In the genomic region with DNA sequence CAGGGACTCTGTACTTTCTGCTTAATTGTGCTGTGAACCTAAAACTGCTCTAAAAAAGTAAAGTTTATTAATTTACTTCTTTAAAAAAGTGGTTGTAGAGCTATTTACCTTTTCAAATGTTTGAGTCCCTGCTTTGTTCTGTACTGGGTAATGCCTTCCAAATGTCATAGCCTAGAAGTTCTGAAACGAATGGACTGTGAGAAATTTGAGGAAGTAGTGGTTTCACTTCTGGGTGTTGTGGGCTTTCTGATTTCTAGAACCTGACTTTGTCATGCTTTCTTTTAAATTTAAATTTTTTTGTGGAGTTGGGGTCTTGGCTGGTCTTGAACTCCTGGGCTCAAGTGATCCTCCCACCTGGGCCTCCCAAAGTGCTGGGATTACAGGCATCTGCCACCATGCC, we compare ENCODE assay signal across 8 cellular contexts. TPM values are rescaled to one million over a fixed set of nuclear protein-coding genes. Genes with fewer than 3 reads are reported as not detected.
DNase-seq lines count a peak whose midpoint lies in the region; ATAC-seq and TF ChIP-seq lines count a peak whose summit lies in the region.

No MANE protein-coding gene starts in this region.

- no peak for TF ChIP-seq CTCF in SK-N-SH (IDR thresholded peaks at IDR 0.05)
- TF ChIP-seq CTCF in MCF 10A (IDR thresholded peaks at IDR 0.05; ENCODE audit: unreplicated experiment): no peak

- H3K9me3 Mint-ChIP-seq in naive B cell (no peaks in the 10 kb centered on the region), MCF 10A (ENCODE audit: unreplicated experiment) (no peaks in the 10 kb centered on the region)

- peaks cover 77% of the 10 kb centered on the region for H3K79me2 ChIP-seq in Karpas-422 (ENCODE audit: low read length)
- peaks cover 71% of the 10 kb centered on the region for H3K79me2 ChIP-seq in SK-N-SH (ENCODE audit: insufficient read depth)
- peaks cover 89% of the 10 kb centered on the region for H3K79me2 ChIP-seq in GM23248 (ENCODE audit: insufficient read depth)

- H3K27ac Mint-ChIP-seq in naive B cell (peak overlapping the region in 4 of 6 donors; percentile 1 to 55 (median 43)), MCF 10A (ENCODE audit: low read depth, unreplicated experiment) (no peak overlapping the region)

- no peak for TF ChIP-seq EP300 in SK-N-SH (IDR thresholded peaks at IDR 0.05; ENCODE audit: borderline replicate concordance in 1 of 2, low read depth in 1 of 2, low read length in 1 of 2)

- H3K4me1 Mint-ChIP-seq in naive B cell (peaks cover 15 to 19% (median 18%) of the 10 kb centered on the region in 3 donors), MCF 10A (ENCODE audit: insufficient read depth, unreplicated experiment) (peaks cover 12% of the 10 kb centered on the region)

- CTCF ChIA-PET in SK-N-SH (lab: Yijun Ruan, JAX): interaction anchor here (0.7 kb wide), 1 partner anchor 23 kb away, joined by 4 read pairs; no protein-coding TSS in a partner anchor
- CTCF ChIA-PET in MCF 10A (lab: Yijun Ruan, JAX): no interaction called here

- H3K36me3 ChIP-seq in Karpas-422 (ENCODE audit: insufficient read depth, low read length) (peaks cover 66% of the 10 kb centered on the region), SK-N-SH (replicated peaks in 1 of 2; ENCODE audit: control insufficient read depth in 1 of 2, insufficient read depth in 2 of 2, low read length in 1 of 2) (peaks cover 57 to 59% of the 10 kb centered on the region in 2 experiments), GM23248 (ENCODE audit: low read depth) (peaks cover 30% of the 10 kb centered on the region)

- no peak overlapping the region for H3K4me2 ChIP-seq in Karpas-422 (ENCODE audit: low read depth, low read length, poor library complexity, severe bottlenecking)
- H3K4me2 ChIP-seq in SK-N-SH: no peak overlapping the region
- H3K4me2 ChIP-seq in GM23248 (ENCODE audit: unreplicated experiment): no peak overlapping the region

- no peak for TF ChIP-seq RAD21 in SK-N-SH (IDR thresholded peaks at IDR 0.05; ENCODE audit: low read length)

- H3F3A ChIP-seq in SK-N-SH (replicated peaks; ENCODE audit: insufficient read depth): peaks cover 11% of the 10 kb centered on the region
- H3F3A ChIP-seq in GM23248 (ENCODE audit: insufficient read depth): peaks cover 43% of the 10 kb centered on the region

- H4K20me1 ChIP-seq in Karpas-422 (ENCODE audit: insufficient read depth, low read depth, low read length) (peaks cover 14% of the 10 kb centered on the region), SK-N-SH (ENCODE audit: insufficient read depth) (peaks cover 12% of the 10 kb centered on the region; the same call in 1 of the 2 replicates), GM23248 (ENCODE audit: insufficient read depth) (no peaks in the 10 kb centered on the region)

- intact Hi-C loops in MCF 10A (cut with micrococcal nuclease): no loop called here

- peak overlapping the region in 3 of 8 donors; percentile 9 to 48 (median 13) for H3K4me3 Mint-ChIP-seq in naive B cell
- H3K4me3 Mint-ChIP-seq in MCF 10A (ENCODE audit: unreplicated experiment): no peak overlapping the region

- H3K27me3 Mint-ChIP-seq in naive B cell: no peaks in the 10 kb centered on the region
- no peaks in the 10 kb centered on the region for H3K27me3 Mint-ChIP-seq in MCF 10A (ENCODE audit: insufficient read depth, unreplicated experiment)

- H3K27me3 ChIP-seq in Karpas-422 (ENCODE audit: low read length): no peaks in the 10 kb centered on the region
- H3K27me3 ChIP-seq in SK-N-SH (ENCODE audit: insufficient read depth): no peaks in the 10 kb centered on the region
- H3K27me3 ChIP-seq in GM23248 (replicated peaks; ENCODE audit: insufficient read depth): no peaks in the 10 kb centered on the region

- POLR2A ChIA-PET in SK-N-SH (lab: Yijun Ruan, JAX) (no interaction called here), MCF 10A (lab: Yijun Ruan, JAX) (no interaction called here)

- H3K27ac ChIP-seq in Karpas-422 (ENCODE audit: low read length) (no peak overlapping the region), SK-N-SH (ENCODE audit: low read depth in 2 of 2, low read length in 1 of 2) (no peak overlapping the region), GM23248 (no peak overlapping the region)

- H2AFZ ChIP-seq in Karpas-422 (ENCODE audit: low read length) (no peak overlapping the region), SK-N-SH (ENCODE audit: low read depth) (no peak overlapping the region), GM23248 (no peak overlapping the region)

- H3K9me3 ChIP-seq in Karpas-422 (ENCODE audit: low read length) (no peaks in the 10 kb centered on the region), SK-N-SH (no peaks in the 10 kb centered on the region), GM23248 (ENCODE audit: low read depth) (no peaks in the 10 kb centered on the region)

- no peak overlapping the region for H3K4me3 ChIP-seq in Karpas-422 (ENCODE audit: low read length)
- H3K4me3 ChIP-seq in SK-N-SH (ENCODE audit: low read depth in 2 of 2, low read length in 1 of 2): no peak overlapping the region
- H3K4me3 ChIP-seq in GM23248: no peak overlapping the region

- H3K36me3 Mint-ChIP-seq in naive B cell (peaks cover 0 to 21% of the 10 kb centered on the region in 2 donors), MCF 10A (ENCODE audit: insufficient read depth, unreplicated experiment) (peaks cover 69% of the 10 kb centered on the region)

- H3K4me1 ChIP-seq in Karpas-422 (ENCODE audit: low read length) (peaks cover 29% of the 10 kb centered on the region), SK-N-SH (ENCODE audit: control insufficient read depth in 1 of 2, insufficient read depth in 2 of 2, low read depth in 1 of 2, low read length in 1 of 2) (peaks cover 0 to 13% of the 10 kb centered on the region in 2 experiments; a peak in 2 of 4 replicates), GM23248 (ENCODE audit: insufficient read depth) (peaks cover 33% of the 10 kb centered on the region)

- H3K9me2 ChIP-seq in Karpas-422 (replicated peaks; ENCODE audit: insufficient read depth, low read length) (no peaks in the 10 kb centered on the region), SK-N-SH (no peaks in the 10 kb centered on the region), GM23248 (ENCODE audit: insufficient read depth) (no peaks in the 10 kb centered on the region)

- ATAC-seq in GM18861 (IDR thresholded peaks at IDR 0.05; ENCODE audit: unreplicated experiment): peak; percentile 76
- peak; percentile 71 for ATAC-seq in HG02623 (IDR thresholded peaks at IDR 0.05; ENCODE audit: unreplicated experiment)
- peak; percentile 97 to 99 for ATAC-seq in naive B cell (ENCODE audit: low read depth in 2 of 2)

- 93% methylated on average over 1 of the region's 1 CpG for WGBS in SK-N-SH (ENCODE audit: low lambda C conversion rate)
- 58 to 68% methylated on average over 1 of the region's 1 CpG for WGBS in GM23248 (ENCODE audit: low coverage in 1 of 2, low lambda C conversion rate in 2 of 2, missing lambda C conversion rate in 2 of 2), 2 experiments

- no TSS peak for BruUV-seq in MCF 10A (replicated peaks; lab: Mats Ljungman, UMichigan)

- in situ Hi-C loops in GM23248 (cut with MboI): no loop called here

- no peak overlapping the region for H3K9ac ChIP-seq in Karpas-422 (ENCODE audit: low read length)
- no peak overlapping the region for H3K9ac ChIP-seq in SK-N-SH
- no peak overlapping the region for H3K9ac ChIP-seq in GM23248

- DNase-seq in Karpas-422 (peak; percentile 80), naive B cell (peak; percentile 59), SK-N-SH (no peak), GM23248 (no peak), MCF 10A (ENCODE audit: unreplicated experiment) (no peak), COR-L47 (lab: John Stamatoyannopoulos, UW) (no peak)

TF ChIP-seq in SK-N-SH, 30 proteins besides CTCF, POLR2A, EP300 and RAD21:
- no peak for TF ChIP-seq JUND (IDR thresholded peaks at IDR 0.05)
- no peak for TF ChIP-seq RFX5 (IDR thresholded peaks at IDR 0.05; ENCODE audit: low read length)
- TF ChIP-seq, protein P1, sequence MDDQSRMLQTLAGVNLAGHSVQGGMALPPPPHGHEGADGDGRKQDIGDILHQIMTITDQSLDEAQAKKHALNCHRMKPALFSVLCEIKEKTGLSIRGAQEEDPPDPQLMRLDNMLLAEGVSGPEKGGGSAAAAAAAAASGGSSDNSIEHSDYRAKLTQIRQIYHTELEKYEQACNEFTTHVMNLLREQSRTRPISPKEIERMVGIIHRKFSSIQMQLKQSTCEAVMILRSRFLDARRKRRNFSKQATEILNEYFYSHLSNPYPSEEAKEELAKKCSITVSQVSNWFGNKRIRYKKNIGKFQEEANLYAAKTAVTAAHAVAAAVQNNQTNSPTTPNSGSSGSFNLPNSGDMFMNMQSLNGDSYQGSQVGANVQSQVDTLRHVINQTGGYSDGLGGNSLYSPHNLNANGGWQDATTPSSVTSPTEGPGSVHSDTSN (IDR thresholded peaks at IDR 0.05): no peak

RNA-seq across cellular contexts. Expression of gene SMAD4, which starts 44.6 kb away (rescaled TPM):
- total RNA-seq in Karpas-422 (2014; rRNA removed; shearing (Covaris generic); ENCODE audit: low replicate concordance): 68.1 and 101 TPM in 2 replicates
- polyA plus RNA-seq in naive B cell (ENCODE audit: low read depth in 6 of 6) (100 to 1,000 TPM in 1 of 6 donors, 10 to 100 TPM in 5; 11.8 to 104 (median 76.7) TPM), SK-N-SH (2012; rRNA removed) (43.3 and 55.3 TPM in 2 replicates), GM23248 (2016; fragmentation: Nextera tagmentation; extraction: Ambion mirVana) (37.5 and 39.6 TPM in 2 replicates)
- polyA plus RNA-seq in SK-N-SH (2012; cell fraction: cytosol; rRNA removed): 42.6 and 52.9 TPM in 2 replicates
- 41.5 and 49.7 TPM in 2 replicates for polyA plus RNA-seq in SK-N-SH (2012; cell fraction: nucleus; rRNA removed)
- 90.4 and 175 TPM in 2 replicates for total RNA-seq in GM23248 (2014; rRNA removed; shearing (Covaris generic))
- 75.8 and 84.4 TPM in 2 replicates for total RNA-seq in MCF 10A (2022)

Comparison
In these comparisons a context has a peak if more than half of its experiments do, and no peak if none do; other contexts are left out.
1. DNase-seq: peak in Karpas-422 (single experiment) and naive B cell (single experiment); none in SK-N-SH (single experiment), GM23248 (single experiment), MCF 10A (single experiment) and COR-L47 (single experiment).
2. Peak in every context shown above with its lines, with median percentiles within 50 percentile points of each other: ATAC-seq.